9 cellular contexts compared by ENCODE assay signal in the genomic region with DNA sequence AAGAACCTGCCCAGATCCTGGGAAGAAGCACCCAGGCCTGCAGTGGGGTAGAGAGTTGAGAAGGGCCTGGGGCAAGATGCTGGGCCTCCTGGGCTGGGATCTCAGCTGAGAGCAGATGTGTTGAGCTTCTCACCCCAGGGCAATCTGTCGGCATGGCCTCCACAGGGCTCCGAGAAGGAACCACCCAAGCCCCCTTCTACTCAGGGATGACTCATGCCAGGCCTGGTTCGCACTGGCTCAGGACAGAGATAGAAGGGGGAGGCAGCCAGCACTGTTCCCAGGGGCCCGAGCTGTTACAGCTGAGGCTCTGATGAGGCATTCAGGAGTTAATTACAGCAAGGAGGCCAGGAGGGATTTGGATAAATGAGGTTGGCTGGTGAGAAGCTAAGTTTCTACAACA.
DNase-seq lines count a peak whose midpoint lies in the region; ATAC-seq and TF ChIP-seq lines count a peak whose summit lies in the region.
"Had no signal": no experiment of that assay in that cellular context is flagged by ENCODE, and none has a peak within 500 bp of the region (broad histone marks: within the 10 kb centered on the region; RNA-seq: fewer than 3 reads in every experiment).

No MANE protein-coding gene starts in this region.

- H3K4me1 Mint-ChIP-seq in endodermal cell, result peaks cover 6% of the 10 kb centered on the region

- H3K9me3 ChIP-seq in endodermal cell (ENCODE audit: control insufficient read depth, low read length), result no peaks in the 10 kb centered on the region
- no peaks in the 10 kb centered on the region for H3K9me3 ChIP-seq in upper lobe of left lung

- H3K4me3 ChIP-seq in endodermal cell (ENCODE audit: low read length), result no peak overlapping the region
- no peak overlapping the region for H3K4me3 ChIP-seq in upper lobe of left lung

- H3K27ac Mint-ChIP-seq in endodermal cell, result peak overlapping the region; percentile 24
- H3K27ac Mint-ChIP-seq: T-helper 2 cell treated with Interferon-gamma antibody and Interleukin-4, amounts not matched to agents 5 μg/mL and 100 μg/mL, for 36 hours had no signal

- TF ChIP-seq POLR2A in upper lobe of left lung (IDR thresholded peaks at IDR 0.05), result no peak

- peaks cover 10% of the 10 kb centered on the region for H3K36me3 Mint-ChIP-seq in endodermal cell (ENCODE audit: low read depth)

- no peak overlapping the region for H3K9ac ChIP-seq in endodermal cell (ENCODE audit: extremely low read depth, low read length, poor library complexity, severe bottlenecking)

- TF ChIP-seq EP300 in upper lobe of left lung (IDR thresholded peaks at IDR 0.05), result no peak

- H3K27ac ChIP-seq in endodermal cell (ENCODE audit: low read depth, low read length), result peak overlapping the region; percentile 41
- H3K27ac ChIP-seq in upper lobe of left lung, result peak overlapping the region in 3 of 4 donors; percentile 20 to 63 (median 50)

- TF ChIP-seq CTCF in endodermal cell (conservative IDR thresholded peaks at IDR 0.05) (no peak), upper lobe of left lung (IDR thresholded peaks at IDR 0.05) (no peak)

- no peaks in the 10 kb centered on the region for H3K27me3 Mint-ChIP-seq in endodermal cell (ENCODE audit: insufficient read depth)

- peak; percentile 48 for DNase-seq in NCI-H446 treated with DMSO at 0.1 percent for 48 hours (lab: John Stamatoyannopoulos, UW)
- no peak for DNase-seq in endodermal cell
- peak; percentile 32 for DNase-seq in myocyte (ENCODE audit: low read depth)
- no peak for DNase-seq in upper lobe of left lung
- no peak for DNase-seq in activated CD4-positive, CD25-positive, alpha-beta regulatory T cell treated with anti-CD3 and anti-CD28 coated beads, Interleukin-2, amount 50 U/mL, for 72 hours
- DNase-seq: NCI-H2227 treated with DMSO at 0.1 percent for 48 hours had no signal

- H3K9me3 Mint-ChIP-seq in endodermal cell, result no peaks in the 10 kb centered on the region
- H3K9me3 Mint-ChIP-seq: T-helper 2 cell treated with Interferon-gamma antibody and Interleukin-4, amounts not matched to agents 5 μg/mL and 100 μg/mL, for 36 hours had no signal

- H3K36me3 ChIP-seq in endodermal cell (ENCODE audit: control insufficient read depth, insufficient read depth, low read length) (no peaks in the 10 kb centered on the region), upper lobe of left lung (no peaks in the 10 kb centered on the region)

- H3K4me3 Mint-ChIP-seq in endodermal cell, result no peak overlapping the region
- H3K4me3 Mint-ChIP-seq: T-helper 2 cell treated with Interferon-gamma antibody and Interleukin-4, amounts not matched to agents 5 μg/mL and 100 μg/mL, for 36 hours had no signal

- H3K4me1 ChIP-seq in endodermal cell (ENCODE audit: control insufficient read depth, insufficient read depth, low read length) (peaks cover 3% of the 10 kb centered on the region), upper lobe of left lung (peaks cover 0 to 3% (median 0%) of the 10 kb centered on the region in 4 donors)

- 74 to 76% methylated on average over 4 of the region's 4 CpGs for WGBS in endodermal cell (ENCODE audit: insufficient coverage in 1 of 2, insufficient read length in 1 of 2), 2 experiments
- WGBS in upper lobe of left lung, 2 donors, result 85 to 96% methylated on average over 3 to 4 of the region's 4 CpGs

- ATAC-seq in upper lobe of left lung (ENCODE audit: low FRiP score in 2 of 2) (peak in 1 of 2 donors; percentile 80), HG03457 (IDR thresholded peaks at IDR 0.05; ENCODE audit: unreplicated experiment) (no peak), HG02870 (IDR thresholded peaks at IDR 0.05; ENCODE audit: unreplicated experiment) (no peak)

- no peaks in the 10 kb centered on the region for H3K27me3 ChIP-seq in endodermal cell (ENCODE audit: control insufficient read depth, insufficient read depth, low read length, poor library complexity, severe bottlenecking)
- no peaks in the 10 kb centered on the region for H3K27me3 ChIP-seq in upper lobe of left lung

Comparison
In these comparisons a context has a peak if more than half of its experiments do, and no peak if none do; other contexts are left out.
1. DNase-seq: peak in NCI-H446 treated with DMSO at 0.1 percent for 48 hours (single experiment) and myocyte (single experiment); none in endodermal cell (single experiment), upper lobe of left lung (0 of 2) and activated CD4-positive, CD25-positive, alpha-beta regulatory T cell treated with anti-CD3 and anti-CD28 coated beads, Interleukin-2, amount 50 U/mL, for 72 hours (single experiment).